ENCODE assay signal across 16 cellular contexts in genomic region chr6:44004136-44004535, GRCh38.
A peak's percentile ranks its signal among the peaks of the same experiment; 100 is the strongest.
DNase-seq lines count a peak whose midpoint lies in the region; ATAC-seq and TF ChIP-seq lines count a peak whose summit lies in the region.
"Had no signal": no experiment of that assay in that cellular context is flagged by ENCODE, and none has a peak within 500 bp of the region (broad histone marks: within the 10 kb centered on the region; RNA-seq: fewer than 3 reads in every experiment).

No MANE protein-coding gene starts in this region.

- H3K9me3 Mint-ChIP-seq in stimulated activated memory B cell treated with anti-CD40 and anti-IgM and Interleukin-4, amounts not matched to agents 10 μg/mL and 1 μg/mL and 100 μg/mL, for 72 hours, result no peaks in the 10 kb centered on the region
- H3K9me3 Mint-ChIP-seq: CD8-positive, alpha-beta T cell; stimulated activated naive CD8-positive, alpha-beta T cell treated with anti-CD3 and anti-CD28 coated beads, Interleukin-15, Interleukin-2, amounts not matched to agents 100 ng/mL and 50 ng/mL, for 24 hours had no signal

- H3K4me3 ChIP-seq in osteoblast (ENCODE audit: insufficient read depth, low read length), result no peak overlapping the region
- H3K4me3 ChIP-seq in tibial artery, result no peak overlapping the region
- H3K4me3 ChIP-seq: breast epithelium, ovary had no signal

- no peak overlapping the region for H3K4me3 Mint-ChIP-seq in stimulated activated memory B cell treated with anti-CD40 and anti-IgM and Interleukin-4, amounts not matched to agents 10 μg/mL and 1 μg/mL and 100 μg/mL, for 72 hours

- H3K27me3 ChIP-seq in osteoblast (ENCODE audit: insufficient read depth, low read length), result no peaks in the 10 kb centered on the region
- H3K27me3 ChIP-seq in tibial artery, result peaks cover 0 to 61% of the 10 kb centered on the region in 2 donors
- H3K27me3 ChIP-seq: ovary had no signal

- intact Hi-C loops in tibial artery (cut with DNase I; ENCODE audit: low total_unique reads), result no loop called here

- H3K4me2 ChIP-seq in osteoblast (ENCODE audit: insufficient read depth, low read length), result no peak overlapping the region

- H3K4me1 ChIP-seq in osteoblast (ENCODE audit: insufficient read depth, low read length) (peaks cover 28% of the 10 kb centered on the region), tibial artery (peaks cover 0 to 17% (median 13%) of the 10 kb centered on the region in 4 donors)

- no peaks in the 10 kb centered on the region for H4K20me1 ChIP-seq in osteoblast (ENCODE audit: insufficient read depth, low read length)

- DNase-seq in NCI-H2171 treated with DMSO at 0.1 percent for 48 hours (lab: John Stamatoyannopoulos, UW), result peak; percentile 38
- no peak for DNase-seq in NCI-H2171 (lab: John Stamatoyannopoulos, UW)
- DNase-seq in NCI-H69 (lab: John Stamatoyannopoulos, UW), result peak; percentile 26
- DNase-seq in fibroblast of peridontal ligament (ENCODE audit: extremely low read depth), result peak; percentile 12
- peak; percentile 62 for DNase-seq in osteoblast (ENCODE audit: insufficient read length, low spot score, missing footprints)
- no peak for DNase-seq in germinal center (ENCODE audit: low spot score)
- no peak for DNase-seq in tibial artery
- DNase-seq: 8988T; CD8-positive, alpha-beta T cell; KG1; mammary epithelial cell; NCI-H1092 treated with DMSO at 0.1 percent for 48 hours had no signal

- no peaks in the 10 kb centered on the region for H3K36me3 Mint-ChIP-seq in stimulated activated memory B cell treated with anti-CD40 and anti-IgM and Interleukin-4, amounts not matched to agents 10 μg/mL and 1 μg/mL and 100 μg/mL, for 72 hours
- H3K36me3 Mint-ChIP-seq: CD8-positive, alpha-beta T cell had no signal

- no peaks in the 10 kb centered on the region for H3K36me3 ChIP-seq in osteoblast (ENCODE audit: insufficient read depth, low read length)
- H3K36me3 ChIP-seq in tibial artery, result no peaks in the 10 kb centered on the region
- H3K36me3 ChIP-seq: breast epithelium, ovary had no signal

- H3K27me3 Mint-ChIP-seq in stimulated activated memory B cell treated with anti-CD40 and anti-IgM and Interleukin-4, amounts not matched to agents 10 μg/mL and 1 μg/mL and 100 μg/mL, for 72 hours, result peaks cover 67% of the 10 kb centered on the region

- H3K4me1 Mint-ChIP-seq in stimulated activated memory B cell treated with anti-CD40 and anti-IgM and Interleukin-4, amounts not matched to agents 10 μg/mL and 1 μg/mL and 100 μg/mL, for 72 hours, result peaks cover 29% of the 10 kb centered on the region

- H3K9me3 ChIP-seq in osteoblast (ENCODE audit: low read depth, low read length) (no peaks in the 10 kb centered on the region), tibial artery (no peaks in the 10 kb centered on the region)
- H3K9me3 ChIP-seq: breast epithelium, ovary had no signal

- no peak for ATAC-seq in stimulated activated memory B cell treated with anti-CD40 and anti-IgM and Interleukin-4, amounts not matched to agents 10 μg/mL and 1 μg/mL and 100 μg/mL, for 72 hours
- ATAC-seq: CD8-positive, alpha-beta T cell had no signal

- TF ChIP-seq CTCF in osteoblast (IDR thresholded peaks at IDR 0.05; ENCODE audit: extremely low read depth, low read depth, low read length) (no peak), tibial artery (IDR thresholded peaks at IDR 0.05) (no peak)

- H2AFZ ChIP-seq in osteoblast (ENCODE audit: low read length), result no peak overlapping the region

- H3K27ac Mint-ChIP-seq in stimulated activated memory B cell treated with anti-CD40 and anti-IgM and Interleukin-4, amounts not matched to agents 10 μg/mL and 1 μg/mL and 100 μg/mL, for 72 hours, result no peak overlapping the region
- H3K27ac Mint-ChIP-seq: CD8-positive, alpha-beta T cell; stimulated activated naive CD8-positive, alpha-beta T cell treated with anti-CD3 and anti-CD28 coated beads, Interleukin-15, Interleukin-2, amounts not matched to agents 100 ng/mL and 50 ng/mL, for 24 hours had no signal

- H3K79me2 ChIP-seq in osteoblast (ENCODE audit: insufficient read depth, low read length), result no peaks in the 10 kb centered on the region

- H3K27ac ChIP-seq in osteoblast (ENCODE audit: low read depth, low read length) (peak overlapping the region; percentile 73), tibial artery (no peak overlapping the region)
- H3K27ac ChIP-seq: breast epithelium, ovary had no signal

Comparison
In these comparisons a context has a peak if more than half of its experiments do, and no peak if none do; other contexts are left out.
1. DNase-seq: peak in NCI-H2171 treated with DMSO at 0.1 percent for 48 hours (single experiment), NCI-H69 (single experiment), fibroblast of peridontal ligament (single experiment) and osteoblast (single experiment); none in NCI-H2171 (single experiment), germinal center (single experiment) and tibial artery (0 of 2).